29 cellular contexts compared by ENCODE assay signal in genomic region chr6:3032986-3033385, GRCh38. TPM values are rescaled to one million over a fixed set of nuclear protein-coding genes. Genes with fewer than 3 reads are reported as not detected.
DNase-seq lines count a peak whose midpoint lies in the region; ATAC-seq, FAIRE-seq and TF ChIP-seq lines count a peak whose summit lies in the region.
"Had no signal": no experiment of that assay in that cellular context is flagged by ENCODE, and none has a peak within 500 bp of the region (broad histone marks: within the 10 kb centered on the region; RNA-seq: fewer than 3 reads in every experiment).

No MANE protein-coding gene starts in this region.

- H4K20me1 ChIP-seq in keratinocyte (ENCODE audit: control insufficient read depth, extremely low read depth, insufficient read depth, low read length), result no peaks in the 10 kb centered on the region

- 89 to 97% methylated on average over 3 of the region's 3 CpGs for WGBS in upper lobe of left lung, 2 donors

- no peak for ATAC-seq in upper lobe of left lung (ENCODE audit: low FRiP score in 2 of 2)
- ATAC-seq in HG03095 (IDR thresholded peaks at IDR 0.05; ENCODE audit: unreplicated experiment), result no peak
- ATAC-seq: stimulated activated memory B cell treated with anti-CD40 and anti-IgM and Interleukin-4, amounts not matched to agents 10 μg/mL and 1 μg/mL and 100 μg/mL, for 72 hours; upper lobe of right lung had no signal

- no peak for FAIRE-seq in keratinocyte (lab: Jason Lieb, UNC)
- FAIRE-seq: A204.1, frontal cortex had no signal

- TF ChIP-seq CTCF in keratinocyte (optimal IDR thresholded peaks at IDR 0.05 in 1 of 3, IDR thresholded peaks at IDR 0.05 in 1 of 3, conservative IDR thresholded peaks at IDR 0.05 in 1 of 3; ENCODE audit: extremely low read depth in 1 of 3, insufficient read depth in 2 of 3, low read length in 3 of 3) (no peak), upper lobe of left lung (IDR thresholded peaks at IDR 0.05) (no peak)

- no peak overlapping the region for H3K4me2 ChIP-seq in keratinocyte (ENCODE audit: control insufficient read depth, extremely low read depth, insufficient read depth, low read depth, low read length)

- no peak for TF ChIP-seq EP300 in upper lobe of left lung (IDR thresholded peaks at IDR 0.05)

- dilution Hi-C loops in keratinocyte (cut with MboI; ENCODE audit: extremely low pct_ligation_motif_present, low sequenced_read_pairs), result no loop called here

- no peak for TF ChIP-seq POLR2A in upper lobe of left lung (IDR thresholded peaks at IDR 0.05)

- H3K27ac ChIP-seq in epithelial cell of prostate, result peak overlapping the region; percentile 26
- H3K27ac ChIP-seq in keratinocyte (ENCODE audit: control insufficient read depth, insufficient read depth, low read length), result no peak overlapping the region
- H3K27ac ChIP-seq in upper lobe of left lung, result no peak overlapping the region
- H3K27ac ChIP-seq: breast epithelium, HL-60, ovary, upper lobe of right lung, VCaP had no signal

- H3K9me3 ChIP-seq in keratinocyte (ENCODE audit: control insufficient read depth, low read depth, low read length) (peaks cover 3% of the 10 kb centered on the region), upper lobe of left lung (no peaks in the 10 kb centered on the region)
- H3K9me3 ChIP-seq: breast epithelium, ovary, Peyer's patch, upper lobe of right lung had no signal

- H3K36me3 ChIP-seq in keratinocyte (ENCODE audit: control insufficient read depth in 2 of 2, extremely low read depth in 1 of 2, insufficient read depth in 2 of 2, low read length in 2 of 2) (no peaks in the 10 kb centered on the region), upper lobe of left lung (no peaks in the 10 kb centered on the region)
- H3K36me3 ChIP-seq: breast epithelium, ovary, Peyer's patch, upper lobe of right lung had no signal

- no peak overlapping the region for H2AFZ ChIP-seq in keratinocyte (ENCODE audit: control insufficient read depth, low read length)

- no peak overlapping the region for H3K9ac ChIP-seq in keratinocyte (ENCODE audit: control insufficient read depth, extremely low read depth, insufficient read depth, low read length)

- H3K9me1 ChIP-seq in keratinocyte (ENCODE audit: control insufficient read depth, extremely low read depth, insufficient read depth, low read length), result no peaks in the 10 kb centered on the region

- no peaks in the 10 kb centered on the region for H3K4me1 ChIP-seq in keratinocyte (ENCODE audit: control insufficient read depth, extremely low read depth, insufficient read depth, low read length)
- H3K4me1 ChIP-seq in upper lobe of left lung, result no peaks in the 10 kb centered on the region
- H3K4me1 ChIP-seq: breast epithelium, Peyer's patch, upper lobe of right lung had no signal

- in situ Hi-C loops in Caki2 (cut with HindIII; ENCODE audit: low pct_unique_long_range_greater_than_20kb, low sequenced_read_pairs), result no loop called here

- no peaks in the 10 kb centered on the region for H3K79me2 ChIP-seq in keratinocyte (ENCODE audit: control insufficient read depth, insufficient read depth, low read length)

- H3K4me3 ChIP-seq in keratinocyte (ENCODE audit: control insufficient read depth in 2 of 3, extremely low read depth in 1 of 3, insufficient read depth in 2 of 3, low read depth in 1 of 3, low read length in 3 of 3), result no peak overlapping the region
- no peak overlapping the region for H3K4me3 ChIP-seq in upper lobe of left lung
- H3K4me3 ChIP-seq: breast epithelium, ovary, Peyer's patch, upper lobe of right lung had no signal

- DNase-seq in Caki2 (ENCODE audit: low read depth) (peak; percentile 39), LoVo (ENCODE audit: low spot score) (peak; percentile 33), epithelial cell of prostate (ENCODE audit: low read depth, low spot score) (peak; percentile 51), keratinocyte (ENCODE audit: low read depth, low spot score) (peak; percentile 7), SHP77 (lab: John Stamatoyannopoulos, UW) (no peak), T-helper 2 cell (no peak), upper lobe of left lung (no peak)
- DNase-seq: activated CD4-positive, alpha-beta T cell treated with anti-CD3 and anti-CD28 coated beads for 4 hours; amygdala; DMS79 treated with DMSO at 0.1 percent for 48 hours; effector CD4-positive, alpha-beta T cell; erythroblast; Kasumi-1; MV-4-11; NCI-H1436 treated with DMSO at 0.1 percent for 48 hours; NCI-H2081 treated with DMSO at 0.1 percent for 48 hours; NCI-H345; NCI-H69; ovary; substantia nigra; upper lobe of right lung had no signal

- H3K27me3 ChIP-seq in keratinocyte (ENCODE audit: control insufficient read depth, extremely low read depth, insufficient read depth, low read length) (peaks cover 4% of the 10 kb centered on the region), upper lobe of left lung (no peaks in the 10 kb centered on the region)
- H3K27me3 ChIP-seq: breast epithelium, ovary, Peyer's patch, upper lobe of right lung had no signal

RNA-seq across cellular contexts. Expression of gene NQO2, which starts 33.3 kb away (rescaled TPM):
- 68.5 and 87.8 TPM in 2 replicates for total RNA-seq in Caki2 (2014; rRNA removed; shearing (Covaris generic); ENCODE audit: low replicate concordance)
- polyA plus RNA-seq in keratinocyte, result 22.2 to 24.0 TPM (median 22.9 TPM) in 3 replicates
- polyA plus RNA-seq in keratinocyte (2011; ENCODE audit: low read depth), result 40.7 TPM
- 19.0 and 24.6 TPM in 2 replicates for polyA plus RNA-seq in keratinocyte (2011; cell fraction: cytosol; rRNA removed)
- polyA plus RNA-seq in keratinocyte (2011; cell fraction: nucleus; rRNA removed), result 14.2 and 14.7 TPM in 2 replicates
- polyA plus RNA-seq in keratinocyte (2012; ENCODE audit: low replicate concordance), result 18.6 and 22.2 TPM in 2 replicates
- 15.9 to 25.1 TPM (median 19.6 TPM) in 3 replicates for polyA minus RNA-seq in keratinocyte
- polyA minus RNA-seq in keratinocyte (2011; cell fraction: cytosol; rRNA and poly(A)+ RNA removed), result 12.9 TPM
- 4.2 and 4.8 TPM in 2 replicates for polyA minus RNA-seq in keratinocyte (2011; cell fraction: nucleus; rRNA and poly(A)+ RNA removed)
- total RNA-seq in upper lobe of left lung, result 10 to 100 TPM; 10.6 to 34.3 (median 18.6) TPM

RNA-seq across cellular contexts. Expression of gene RIPK1, which starts 35.3 kb away (rescaled TPM):
- total RNA-seq in Caki2 (2014; rRNA removed; shearing (Covaris generic); ENCODE audit: low replicate concordance), result 6.7 and 7.5 TPM in 2 replicates
- polyA plus RNA-seq in keratinocyte, result 13.2 to 19.6 TPM (median 13.8 TPM) in 3 replicates
- 19.5 TPM for polyA plus RNA-seq in keratinocyte (2011; ENCODE audit: low read depth)
- 11.7 and 14.0 TPM in 2 replicates for polyA plus RNA-seq in keratinocyte (2011; cell fraction: cytosol; rRNA removed)
- 27.1 and 27.3 TPM in 2 replicates for polyA plus RNA-seq in keratinocyte (2011; cell fraction: nucleus; rRNA removed)
- polyA plus RNA-seq in keratinocyte (2012; ENCODE audit: low replicate concordance), result 13.0 and 16.3 TPM in 2 replicates
- polyA minus RNA-seq in keratinocyte, result 10.9 to 15.4 TPM (median 12.8 TPM) in 3 replicates
- polyA minus RNA-seq in keratinocyte (2011; cell fraction: cytosol; rRNA and poly(A)+ RNA removed), result 9.2 TPM
- polyA minus RNA-seq in keratinocyte (2011; cell fraction: nucleus; rRNA and poly(A)+ RNA removed), result 11.9 and 23.2 TPM in 2 replicates
- 10 to 100 TPM; 20.6 to 35.6 (median 26.6) TPM for total RNA-seq in upper lobe of left lung

Comparison
In these comparisons a context has a peak if more than half of its experiments do, and no peak if none do; other contexts are left out.
1. DNase-seq: peak in Caki2 (single experiment), LoVo (single experiment), epithelial cell of prostate (single experiment) and keratinocyte (single experiment); none in SHP77 (0 of 2), T-helper 2 cell (0 of 5) and upper lobe of left lung (0 of 2).